18 cellular contexts compared by ENCODE assay signal in genomic region chr3:102192575-102192974, GRCh38.
DNase-seq lines count a peak whose midpoint lies in the region; ATAC-seq and TF ChIP-seq lines count a peak whose summit lies in the region.
"Had no signal": no experiment of that assay in that cellular context is flagged by ENCODE, and none has a peak within 500 bp of the region (broad histone marks: within the 10 kb centered on the region; RNA-seq: fewer than 3 reads in every experiment).

No MANE protein-coding gene starts in this region.

- peaks cover 7% of the 10 kb centered on the region for H3K4me1 Mint-ChIP-seq in activated T-helper 17 cell treated with anti-CD3 and anti-CD28 coated beads, Interleukin-2, amount 50 U/mL, for 72 hours
- peaks cover 1% of the 10 kb centered on the region for H3K4me1 Mint-ChIP-seq in CD8-positive, alpha-beta T cell (ENCODE audit: low read depth)

- H3K36me3 Mint-ChIP-seq in activated T-helper 17 cell treated with anti-CD3 and anti-CD28 coated beads, Interleukin-2, amount 50 U/mL, for 72 hours (ENCODE audit: low read depth): no peaks in the 10 kb centered on the region
- H3K36me3 Mint-ChIP-seq in CD8-positive, alpha-beta T cell: no peaks in the 10 kb centered on the region

- no peak for TF ChIP-seq CTCF in 22Rv1 (IDR thresholded peaks at IDR 0.05)
- no peak for TF ChIP-seq CTCF in left lung (IDR thresholded peaks at IDR 0.05)
- no peak for TF ChIP-seq CTCF in CD8-positive, alpha-beta T cell (IDR thresholded peaks at IDR 0.05)

- DNase-seq in HT-29 (ENCODE audit: low spot score) (peak; percentile 76), left lung (no peak), NCI-H2081 treated with DMSO at 0.1 percent for 48 hours (lab: John Stamatoyannopoulos, UW) (no peak), UCSD-AML1 (lab: John Stamatoyannopoulos, UW; ENCODE audit: unreplicated experiment) (no peak)
- DNase-seq in CD8-positive, alpha-beta T cell: no peak
- DNase-seq: C1 segment of cervical spinal cord, DMS 273 treated with DMSO at 0.1 percent for 48 hours, H7, NCI-H1105 treated with DMSO at 0.1 percent for 48 hours, NCI-H187, NCI-H2171, NCI-H446, Right ventricle myocardium superior, SK-N-SH had no signal

- H3K27me3 ChIP-seq in left lung: no peaks in the 10 kb centered on the region
- H3K27me3 ChIP-seq in CD8-positive, alpha-beta T cell (ENCODE audit: insufficient read depth, low read length): no peaks in the 10 kb centered on the region

- no peaks in the 10 kb centered on the region for H3K9me3 Mint-ChIP-seq in activated T-helper 17 cell treated with anti-CD3 and anti-CD28 coated beads, Interleukin-2, amount 50 U/mL, for 72 hours
- no peaks in the 10 kb centered on the region for H3K9me3 Mint-ChIP-seq in CD8-positive, alpha-beta T cell

- no peak overlapping the region for H3K4me3 ChIP-seq in left lung
- no peak overlapping the region for H3K4me3 ChIP-seq in CD8-positive, alpha-beta T cell (ENCODE audit: low read depth, low read length)

- CTCF ChIA-PET in CD8-positive, alpha-beta T cell (lab: Charles Lee): no interaction called here

- no peak for ATAC-seq in activated T-helper 17 cell treated with anti-CD3 and anti-CD28 coated beads, Interleukin-2, amount 50 U/mL, for 72 hours (replicated peaks)
- ATAC-seq in left lung (peak; percentile 59), GM21515 (IDR thresholded peaks at IDR 0.05; ENCODE audit: unreplicated experiment) (no peak)
- ATAC-seq in CD8-positive, alpha-beta T cell: no peak
- ATAC-seq: Panc1 had no signal

- no peak overlapping the region for H3K4me3 Mint-ChIP-seq in activated T-helper 17 cell treated with anti-CD3 and anti-CD28 coated beads, Interleukin-2, amount 50 U/mL, for 72 hours
- no peak overlapping the region for H3K4me3 Mint-ChIP-seq in CD8-positive, alpha-beta T cell

- H3K27ac ChIP-seq in 22Rv1 (0 out of 2 replicates have a peak overlapping the region, but pooled peaks have one; percentile 16), left lung (peak overlapping the region in 1 of 2 donors; percentile 1)
- no peak overlapping the region for H3K27ac ChIP-seq in CD8-positive, alpha-beta T cell (ENCODE audit: low read depth, low read length)

- no peaks in the 10 kb centered on the region for H3K36me3 ChIP-seq in left lung
- H3K36me3 ChIP-seq in CD8-positive, alpha-beta T cell (ENCODE audit: insufficient read depth, low read length): no peaks in the 10 kb centered on the region

- no peaks in the 10 kb centered on the region for H3K27me3 Mint-ChIP-seq in activated T-helper 17 cell treated with anti-CD3 and anti-CD28 coated beads, Interleukin-2, amount 50 U/mL, for 72 hours
- H3K27me3 Mint-ChIP-seq in CD8-positive, alpha-beta T cell (ENCODE audit: low read depth): no peaks in the 10 kb centered on the region

- peaks cover 0 to 18% of the 10 kb centered on the region in 2 donors for H3K4me1 ChIP-seq in left lung
- H3K4me1 ChIP-seq in CD8-positive, alpha-beta T cell (ENCODE audit: insufficient read depth, low read length): no peaks in the 10 kb centered on the region

- POLR2A ChIA-PET in CD8-positive, alpha-beta T cell (lab: Charles Lee): no interaction called here

- intact Hi-C loops in left lung (cut with DNase I): no loop called here
- intact Hi-C loops in CD8-positive, alpha-beta T cell (cut with DNase I, micrococcal nuclease): no loop called here

- H3K27ac Mint-ChIP-seq in activated T-helper 17 cell treated with anti-CD3 and anti-CD28 coated beads, Interleukin-2, amount 50 U/mL, for 72 hours: peak overlapping the region; percentile 25
- H3K27ac Mint-ChIP-seq in CD8-positive, alpha-beta T cell: no peak overlapping the region

- H3K9me3 ChIP-seq in left lung: no peaks in the 10 kb centered on the region
- no peaks in the 10 kb centered on the region for H3K9me3 ChIP-seq in CD8-positive, alpha-beta T cell (ENCODE audit: low read length)
- H3K9me3 ChIP-seq: SK-N-SH had no signal
